Comparison of ENCODE assay signal across 15 cellular contexts in the genomic region with DNA sequence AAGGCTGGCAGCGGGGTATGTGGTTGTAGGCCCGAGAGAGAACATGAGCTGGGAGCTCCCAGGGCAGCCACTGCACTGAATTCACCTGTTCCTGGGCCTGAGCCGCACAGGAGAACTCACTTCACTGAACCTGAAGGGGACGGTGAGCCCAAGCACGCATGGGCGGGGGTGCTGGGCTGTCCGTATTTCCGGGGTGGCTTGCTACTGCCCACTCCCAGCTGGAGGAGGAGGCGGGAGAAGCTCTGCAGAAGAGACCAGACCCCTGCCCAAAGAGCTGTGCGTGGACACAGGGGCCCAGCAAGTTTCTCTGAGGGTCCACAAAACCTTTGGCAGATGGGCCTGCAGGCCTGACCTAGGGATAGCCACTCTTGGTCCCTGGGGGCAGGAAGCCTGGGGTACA. TPM values are rescaled to one million over a fixed set of nuclear protein-coding genes. Genes with fewer than 3 reads are reported as not detected.
DNase-seq lines count a peak whose midpoint lies in the region; ATAC-seq and TF ChIP-seq lines count a peak whose summit lies in the region.
"Had no signal": no experiment of that assay in that cellular context is flagged by ENCODE, and none has a peak within 500 bp of the region (broad histone marks: within the 10 kb centered on the region; RNA-seq: fewer than 3 reads in every experiment).

No MANE protein-coding gene starts in this region.

- no peak overlapping the region for H3K27ac ChIP-seq in CD4-positive, alpha-beta T cell (ENCODE audit: low read depth, low read length)
- H3K27ac ChIP-seq: BLaER1 treated with 17β-estradiol and CSF1 and Interleukin-3, amounts not matched to agents 10 nM and 100 nM; HL-60 had no signal

- CTCF ChIA-PET in CD4-positive, alpha-beta T cell (lab: Charles Lee): no interaction called here

- H3K9me3 Mint-ChIP-seq in CD4-positive, alpha-beta T cell: no peaks in the 10 kb centered on the region
- no peaks in the 10 kb centered on the region for H3K9me3 Mint-ChIP-seq in chondrocyte (ENCODE audit: low read depth)
- no peaks in the 10 kb centered on the region for H3K9me3 Mint-ChIP-seq in stimulated activated effector memory CD8-positive, alpha-beta T cell treated with anti-CD3 and anti-CD28 coated beads, Interleukin-12 subunit alpha, Interleukin-12 subunit beta, amount 100 ng/mL, for 72 hours
- H3K9me3 Mint-ChIP-seq: CD8-positive, alpha-beta memory T cell; HFFc6 had no signal

- H3K27ac Mint-ChIP-seq in CD4-positive, alpha-beta T cell: peak overlapping the region; percentile 20
- H3K27ac Mint-ChIP-seq in T-helper 17 cell (peak overlapping the region; percentile 37), chondrocyte (ENCODE audit: unreplicated experiment) (no peak overlapping the region)
- H3K27ac Mint-ChIP-seq in stimulated activated effector memory CD8-positive, alpha-beta T cell treated with anti-CD3 and anti-CD28 coated beads, Interleukin-12 subunit alpha, Interleukin-12 subunit beta, amount 100 ng/mL, for 72 hours: peak overlapping the region; percentile 64
- H3K27ac Mint-ChIP-seq: B cell, HFFc6 had no signal

- no peak overlapping the region for H3K4me3 Mint-ChIP-seq in CD4-positive, alpha-beta T cell
- H3K4me3 Mint-ChIP-seq in T-helper 17 cell: no peak overlapping the region
- no peak overlapping the region for H3K4me3 Mint-ChIP-seq in chondrocyte (ENCODE audit: unreplicated experiment)
- no peak overlapping the region for H3K4me3 Mint-ChIP-seq in stimulated activated effector memory CD8-positive, alpha-beta T cell treated with anti-CD3 and anti-CD28 coated beads, Interleukin-12 subunit alpha, Interleukin-12 subunit beta, amount 100 ng/mL, for 72 hours
- H3K4me3 Mint-ChIP-seq: B cell, HFFc6 had no signal

- H3K9me3 ChIP-seq in CD4-positive, alpha-beta T cell (ENCODE audit: control insufficient read depth, low read length): no peaks in the 10 kb centered on the region
- no peaks in the 10 kb centered on the region for H3K9me3 ChIP-seq in T-helper 17 cell (ENCODE audit: control insufficient read depth, low read length, poor library complexity, severe bottlenecking)
- H3K9me3 ChIP-seq: BLaER1 treated with 17β-estradiol and CSF1 and Interleukin-3, amounts not matched to agents 10 nM and 100 nM; Caco-2 had no signal

- H3K36me3 Mint-ChIP-seq in CD4-positive, alpha-beta T cell (ENCODE audit: low read depth): peaks cover 12% of the 10 kb centered on the region
- H3K36me3 Mint-ChIP-seq in T-helper 17 cell (ENCODE audit: low read depth) (peaks cover 2% of the 10 kb centered on the region), chondrocyte (ENCODE audit: low read depth) (peaks cover 11% of the 10 kb centered on the region)
- H3K36me3 Mint-ChIP-seq in stimulated activated effector memory CD8-positive, alpha-beta T cell treated with anti-CD3 and anti-CD28 coated beads, Interleukin-12 subunit alpha, Interleukin-12 subunit beta, amount 100 ng/mL, for 72 hours: peaks cover 35% of the 10 kb centered on the region

- no peaks in the 10 kb centered on the region for H3K27me3 ChIP-seq in CD4-positive, alpha-beta T cell (ENCODE audit: control insufficient read depth, insufficient read depth, low read length)
- H3K27me3 ChIP-seq: BLaER1 treated with 17β-estradiol and CSF1 and Interleukin-3, amounts not matched to agents 10 nM and 100 nM had no signal

- no peaks in the 10 kb centered on the region for H3K27me3 Mint-ChIP-seq in CD4-positive, alpha-beta T cell
- H3K27me3 Mint-ChIP-seq in T-helper 17 cell: no peaks in the 10 kb centered on the region
- H3K27me3 Mint-ChIP-seq in chondrocyte (ENCODE audit: low read depth): no peaks in the 10 kb centered on the region
- H3K27me3 Mint-ChIP-seq: B cell; CD8-positive, alpha-beta memory T cell had no signal

- no peak for ATAC-seq in CD4-positive, alpha-beta T cell (ENCODE audit: poor library complexity)
- ATAC-seq in T-helper 17 cell (no peak), GM19023 (IDR thresholded peaks at IDR 0.05; ENCODE audit: unreplicated experiment) (no peak)
- no peak for ATAC-seq in stimulated activated effector memory CD8-positive, alpha-beta T cell treated with anti-CD3 and anti-CD28 coated beads, Interleukin-12 subunit alpha, Interleukin-12 subunit beta, amount 100 ng/mL, for 72 hours
- ATAC-seq: HCT116 had no signal

- TF ChIP-seq CTCF in CD4-positive, alpha-beta T cell (IDR thresholded peaks at IDR 0.05): no peak
- TF ChIP-seq CTCF in chondrocyte (IDR thresholded peaks at IDR 0.05): no peak

- peaks cover 17% of the 10 kb centered on the region for H3K4me1 Mint-ChIP-seq in CD4-positive, alpha-beta T cell (ENCODE audit: low read depth)
- H3K4me1 Mint-ChIP-seq in T-helper 17 cell (peaks cover 11% of the 10 kb centered on the region), chondrocyte (ENCODE audit: low read depth) (peaks cover 21% of the 10 kb centered on the region)
- peaks cover 20% of the 10 kb centered on the region for H3K4me1 Mint-ChIP-seq in stimulated activated effector memory CD8-positive, alpha-beta T cell treated with anti-CD3 and anti-CD28 coated beads, Interleukin-12 subunit alpha, Interleukin-12 subunit beta, amount 100 ng/mL, for 72 hours

- DNase-seq in CD4-positive, alpha-beta T cell: no peak
- no peak for DNase-seq in T-helper 17 cell
- DNase-seq in chondrocyte (ENCODE audit: low spot score): peak; percentile 73
- DNase-seq in stimulated activated effector memory CD8-positive, alpha-beta T cell treated with anti-CD3 and anti-CD28 coated beads, Interleukin-12 subunit alpha, Interleukin-12 subunit beta, amount 100 ng/mL, for 72 hours (ENCODE audit: low spot score in 2 of 2): no peak
- no peak for DNase-seq in COR-L47 (lab: John Stamatoyannopoulos, UW)
- DNase-seq: Caco-2; CD8-positive, alpha-beta memory T cell; GOT3; H7; HFFc6 had no signal

- intact Hi-C loops in CD4-positive, alpha-beta T cell (cut with DNase I, micrococcal nuclease): no loop called here

- POLR2A ChIA-PET in CD4-positive, alpha-beta T cell (lab: Charles Lee): no interaction called here

RNA-seq across cellular contexts. Expression of a gene that starts 4.8 kb away (rescaled TPM):
- total RNA-seq in CD4-positive, alpha-beta T cell: 1 to 10 TPM; 5.0 to 6.6 TPM
- 10 to 100 TPM; 12.8 to 17.8 TPM for total RNA-seq in T-helper 17 cell
- 33.5 to 36.4 TPM (median 35.6 TPM) in 3 replicates for total RNA-seq in chondrocyte

RNA-seq across cellular contexts. Expression of a gene that starts 30.8 kb away (rescaled TPM):
- 10 to 100 TPM; 43.8 to 45.6 TPM for total RNA-seq in CD4-positive, alpha-beta T cell
- total RNA-seq in T-helper 17 cell: 10 to 100 TPM; 74.1 to 89.1 TPM
- 80.5 to 292 TPM (median 288 TPM) in 3 replicates for total RNA-seq in chondrocyte

RNA-seq across cellular contexts. Expression of a gene that starts 38.9 kb away (rescaled TPM):
- total RNA-seq in CD4-positive, alpha-beta T cell: 10 to 100 TPM; 16.1 to 18.0 TPM
- total RNA-seq in T-helper 17 cell: 10 to 100 TPM; 16.5 to 19.2 TPM
- 7.4 to 11.1 TPM (median 8.6 TPM) in 3 replicates for total RNA-seq in chondrocyte
